ENCODE assay signal across 8 cellular contexts in genomic region chr17:75124041-75124818, GRCh38. TPM values are rescaled to one million over a fixed set of nuclear protein-coding genes. Genes with fewer than 3 reads are reported as not detected.
DNase-seq lines count a peak whose midpoint lies in the region; ATAC-seq, FAIRE-seq and TF ChIP-seq lines count a peak whose summit lies in the region.

No MANE protein-coding gene starts in this region.

- H3K4me1 Mint-ChIP-seq in T-cell (peaks cover 28 to 35% (median 33%) of the 10 kb centered on the region in 3 donors), astrocyte (ENCODE audit: low read depth, unreplicated experiment) (peaks cover 9% of the 10 kb centered on the region)

- no peaks in the 10 kb centered on the region for H3K9me3 ChIP-seq in astrocyte (ENCODE audit: insufficient read depth, low read depth, low read length)
- no peaks in the 10 kb centered on the region for H3K9me3 ChIP-seq in liver (ENCODE audit: control insufficient read depth in 4 of 4, low read length in 3 of 4)

- no peak for TF ChIP-seq RAD21 in liver (IDR thresholded peaks at IDR 0.05)

- H2AFZ ChIP-seq in astrocyte (ENCODE audit: low read depth, low read length): peak overlapping the region; percentile 42

- DNase-seq in ELR (ENCODE audit: low read depth) (peak; percentile 62), T-cell (peak in 7 of 34 experiments; percentile 4 to 65 (median 31)), astrocyte (ENCODE audit: low read depth) (peak; percentile 79), mesenteric fat pad (ENCODE audit: low spot score) (no peak), NCI-H128 (lab: John Stamatoyannopoulos, UW; ENCODE audit: unreplicated experiment) (no peak), DMS79 (lab: John Stamatoyannopoulos, UW) (no peak)
- peak; percentile 26 to 46 for DNase-seq in stimulated activated CD8-positive, alpha-beta memory T cell treated with anti-CD3 and anti-CD28 coated beads, Interleukin-15, amount 100 ng/mL, for 48 hours (ENCODE audit: low read depth in 2 of 2)

- WGBS in liver: 73% methylated on average over 19 of the region's 19 CpGs

- peaks cover 13% of the 10 kb centered on the region for H3K4me1 ChIP-seq in astrocyte (ENCODE audit: insufficient read depth, low read length)
- H3K4me1 ChIP-seq in liver (ENCODE audit: control insufficient read depth in 4 of 4, insufficient read depth in 4 of 4, low read length in 3 of 4): peaks cover 0 to 2% (median 1%) of the 10 kb centered on the region in 4 donors

- H3K36me3 ChIP-seq in astrocyte (ENCODE audit: insufficient read depth, low read length) (peaks cover 4% of the 10 kb centered on the region), liver (ENCODE audit: control insufficient read depth in 4 of 4, insufficient read depth in 3 of 4, low read depth in 1 of 4, low read length in 3 of 4) (peaks cover 0 to 6% (median 3%) of the 10 kb centered on the region in 4 donors)

- H3K4me3 ChIP-seq in astrocyte (ENCODE audit: insufficient read depth, low read depth, low read length): no peak overlapping the region
- H3K4me3 ChIP-seq in liver (ENCODE audit: low read depth in 1 of 3, low read length in 3 of 3): no peak overlapping the region

- H3K4me3 Mint-ChIP-seq in T-cell: peak overlapping the region in 1 of 3 donors; percentile 49
- peak overlapping the region; percentile 60 for H3K4me3 Mint-ChIP-seq in astrocyte (ENCODE audit: unreplicated experiment)

- CTCF ChIA-PET in T-cell (lab: Charles Lee): interaction anchor here in 1 of 2 donors (1.6 kb wide), 1 partner anchor 10 kb away, joined by 7 read pairs; no protein-coding TSS in a partner anchor

- ATAC-seq in T-cell (replicated peaks in 1 of 4): peak; percentile 64 to 93 (median 86)

- H3K9me3 Mint-ChIP-seq in T-cell: no peaks in the 10 kb centered on the region
- H3K9me3 Mint-ChIP-seq in astrocyte (ENCODE audit: unreplicated experiment): no peaks in the 10 kb centered on the region

- TF ChIP-seq CTCF in astrocyte (IDR thresholded peaks at IDR 0.05; ENCODE audit: insufficient read depth, low read depth, low read length) (no peak), liver (IDR thresholded peaks at IDR 0.05; ENCODE audit: low read depth, low read length, missing input control) (no peak)

- no peaks in the 10 kb centered on the region for H3K27me3 ChIP-seq in astrocyte (ENCODE audit: insufficient read depth, low read length)
- no peaks in the 10 kb centered on the region for H3K27me3 ChIP-seq in liver (ENCODE audit: control insufficient read depth in 4 of 4, insufficient read depth in 4 of 4, low read length in 3 of 4)

- H3K27ac Mint-ChIP-seq in T-cell (peak overlapping the region; percentile 68 to 91), astrocyte (ENCODE audit: unreplicated experiment) (peak overlapping the region; percentile 41)

- no peaks in the 10 kb centered on the region for H3K27me3 Mint-ChIP-seq in T-cell
- H3K27me3 Mint-ChIP-seq in astrocyte (ENCODE audit: low read depth, unreplicated experiment): no peaks in the 10 kb centered on the region

- peaks cover under 1% of the 10 kb centered on the region for H4K20me1 ChIP-seq in astrocyte (ENCODE audit: insufficient read depth, low read length)

- H3K4me2 ChIP-seq in astrocyte (ENCODE audit: low read length): peak overlapping the region; percentile 74

- H3K27ac ChIP-seq in astrocyte (ENCODE audit: low read depth, low read length): peak overlapping the region; percentile 45
- peak overlapping the region; percentile 25 to 58 for H3K27ac ChIP-seq in liver (ENCODE audit: low read depth in 1 of 2, low read length in 2 of 2)

- H3K9ac ChIP-seq in astrocyte (ENCODE audit: low read length): no peak overlapping the region
- no peak overlapping the region for H3K9ac ChIP-seq in liver (ENCODE audit: low read depth in 1 of 2, low read length in 2 of 2)

- no peak for FAIRE-seq in astrocyte (lab: Jason Lieb, UNC)

- POLR2A ChIA-PET in T-cell (lab: Charles Lee): interaction anchor here (0.6 kb wide), 2 partner anchors 23 to 69 kb away, joined by 4 read pairs; no protein-coding TSS in a partner anchor

- peaks cover 19% of the 10 kb centered on the region for H3K36me3 Mint-ChIP-seq in T-cell
- peaks cover 6% of the 10 kb centered on the region for H3K36me3 Mint-ChIP-seq in astrocyte (ENCODE audit: low read depth, unreplicated experiment)

- peaks cover 3% of the 10 kb centered on the region for H3K79me2 ChIP-seq in astrocyte (ENCODE audit: insufficient read depth, low read length)

TF ChIP-seq in liver, 16 proteins besides CTCF, POLR2A, EP300 and RAD21:
- TF ChIP-seq JUND (IDR thresholded peaks at IDR 0.05): peak in 1 of 2 donors; percentile 28
- TF ChIP-seq SP1 (IDR thresholded peaks at IDR 0.05): no peak

RNA-seq across cellular contexts. Expression of gene NT5C, which starts 7.3 kb away (rescaled TPM):
- total RNA-seq in T-cell (10 to 100 TPM; 21.5 to 88.8 (median 70.1) TPM), astrocyte (23.7 and 29.5 TPM in 2 replicates), liver (10 to 100 TPM; 13.6 to 27.2 TPM), mesenteric fat pad (33.5 TPM)
- polyA plus RNA-seq in liver: 10 to 100 TPM; 22.5 to 26.4 TPM

RNA-seq across cellular contexts. Expression of gene ARMC7, which starts 14.5 kb away (rescaled TPM):
- total RNA-seq in T-cell (10 to 100 TPM in 3 of 5 donors, 1 to 10 TPM in 2; 8.9 to 23.9 (median 18.8) TPM), astrocyte (11.5 and 11.9 TPM in 2 replicates), liver (1 to 10 TPM; 1.7 to 3.1 TPM), mesenteric fat pad (7.9 TPM)
- polyA plus RNA-seq in liver: 1 to 10 TPM; 4.3 to 6.6 TPM

RNA-seq across cellular contexts. Expression of gene JPT1, which starts 30.1 kb away (rescaled TPM):
- total RNA-seq in T-cell (10 to 100 TPM; 28.3 to 55.8 (median 45.4) TPM), astrocyte (232 and 282 TPM in 2 replicates), liver (10 to 100 TPM; 20.5 to 47.8 TPM), mesenteric fat pad (28.6 TPM)
- polyA plus RNA-seq in liver: 10 to 100 TPM; 41.1 to 46.8 TPM

RNA-seq across cellular contexts. Expression of gene SLC16A5, which starts 36.5 kb away (rescaled TPM):
- total RNA-seq in T-cell (10 to 100 TPM in 4 of 5 donors, 1 to 10 TPM in 1; 9.1 to 24.3 (median 16.8) TPM), astrocyte (7.1 and 10.6 TPM in 2 replicates), liver (1 to 10 TPM; 3.0 to 4.5 TPM), mesenteric fat pad (12.3 TPM)
- 1 to 10 TPM; 1.0 to 2.1 TPM for polyA plus RNA-seq in liver

RNA-seq across cellular contexts. Expression of gene SUMO2, which starts 58.5 kb away (rescaled TPM):
- total RNA-seq in T-cell (100 to 1,000 TPM; 239 to 284 (median 269) TPM), astrocyte (413 and 449 TPM in 2 replicates), liver (10 to 100 TPM; 20.9 to 79.0 TPM), mesenteric fat pad (265 TPM)
- polyA plus RNA-seq in liver: 100 to 1,000 TPM in 1 of 2 donors, 10 to 100 TPM in 1; 22.0 to 160 TPM

Comparison
In these comparisons a context has a peak if more than half of its experiments do, and no peak if none do; other contexts are left out.
1. DNase-seq: peak in ELR (single experiment), astrocyte (single experiment) and stimulated activated CD8-positive, alpha-beta memory T cell treated with anti-CD3 and anti-CD28 coated beads, Interleukin-15, amount 100 ng/mL, for 48 hours (2 of 2); none in mesenteric fat pad (single experiment), NCI-H128 (single experiment) and DMS79 (single experiment).